In genomic region chr12:3987571-3987970, GRCh38 we compare ENCODE assay signal across 36 cellular contexts.
"Had no signal": no experiment of that assay in that cellular context is flagged by ENCODE, and none has a peak within 500 bp of the region (broad histone marks: within the 10 kb centered on the region; RNA-seq: fewer than 3 reads in every experiment).

No MANE protein-coding gene starts in this region.

- FAIRE-seq: endometrium, keratinocyte, TTC549 had no signal

- H3K27me3 Mint-ChIP-seq: stimulated activated naive CD8-positive, alpha-beta T cell treated with anti-CD3 and anti-CD28 coated beads, Interleukin-15, amount 100 ng/mL, for 72 hours had no signal

- H3K4me1 ChIP-seq: adrenal gland, body of pancreas, colonic mucosa, gastrocnemius medialis, left lung, lower lobe of right lung, upper lobe of left lung, vagina had no signal

- H3K27ac Mint-ChIP-seq: activated T-helper 2 cell treated with anti-CD3 and anti-CD28 coated beads, Interferon-gamma antibody, Interleukin-2, Interleukin-4, amounts not matched to agents 10 μg/mL and 5 μg/mL and 100 μg/mL, durations not matched to agents 14 hours and 24 hours and 36 hours; nephron progenitor cell; progenitor cell of endocrine pancreas; stimulated activated naive CD8-positive, alpha-beta T cell treated with anti-CD3 and anti-CD28 coated beads, Interleukin-15, amount 100 ng/mL, for 72 hours had no signal

- H3K9me3 ChIP-seq: adrenal gland, colonic mucosa, gastrocnemius medialis, ovary had no signal

- H3K4me3 ChIP-seq: adrenal gland, body of pancreas, cardiac muscle cell, colonic mucosa, gastrocnemius medialis, hepatocyte, left lung, lower lobe of right lung, ovary, skin epidermis, upper lobe of left lung, vagina had no signal

- H3K4me3 Mint-ChIP-seq: nephron progenitor cell had no signal

- H3K27ac ChIP-seq: adrenal gland, body of pancreas, cardiac muscle cell, colonic mucosa, epithelial cell of prostate, gastrocnemius medialis, hepatocyte, left lung, lower lobe of right lung, ovary, upper lobe of left lung, vagina, VCaP had no signal

- DNase-seq: activated CD4-positive, alpha-beta T cell treated with anti-CD3 and anti-CD28 coated beads for 4 hours; activated CD4-positive, alpha-beta T cell treated with anti-CD3 and anti-CD28 coated beads, Interleukin-2, amount 50 U/mL, for 4 hours; activated CD8-positive, alpha-beta memory T cell treated with anti-CD3 and anti-CD28 coated beads, Interleukin-2, amount 50 U/mL, for 4 hours; activated naive CD4-positive, alpha-beta T cell; activated T-cell treated with anti-CD3 and anti-CD28 coated beads, Interleukin-2, amount 50 U/mL, for 1 hour; adrenal gland; aorta; body of pancreas; cerebellar nuclear complex; colonic mucosa; effector CD8-positive, alpha-beta T cell; gastrocnemius medialis; left lung; lower lobe of right lung; mesenchymal stem cell; nephron progenitor cell; ovary; retina; stimulated activated CD4-positive, alpha-beta T cell treated with anti-CD3 and anti-CD28 coated beads, Interleukin-12 subunit alpha, Interleukin-12 subunit beta, amount 100 ng/mL, for 4 hours; stimulated activated CD4-positive, alpha-beta T cell treated with anti-CD3 and anti-CD28 coated beads, Interleukin-4, amount 100 ng/mL, for 1 hour; stimulated activated naive CD8-positive, alpha-beta T cell treated with anti-CD3 and anti-CD28 coated beads, Interleukin-15, amount 100 ng/mL, for 72 hours; substantia nigra; T-helper 9 cell; upper lobe of left lung had no signal

- H3K27me3 ChIP-seq: adrenal gland, body of pancreas, cardiac muscle cell, colonic mucosa, hepatocyte, ovary, upper lobe of left lung, vagina had no signal

- H3K79me2 ChIP-seq: hepatocyte had no signal

- H3K4me2 ChIP-seq: hepatocyte had no signal

- H2AFZ ChIP-seq: hepatocyte had no signal

- ATAC-seq: body of pancreas, gastrocnemius medialis, lower lobe of right lung, sciatic nerve had no signal

- H3K36me3 ChIP-seq: adrenal gland, cardiac muscle cell, colonic mucosa, gastrocnemius medialis, left lung, lower lobe of right lung, ovary, upper lobe of left lung, vagina had no signal
